7 cellular contexts compared by ENCODE assay signal in the genomic region with DNA sequence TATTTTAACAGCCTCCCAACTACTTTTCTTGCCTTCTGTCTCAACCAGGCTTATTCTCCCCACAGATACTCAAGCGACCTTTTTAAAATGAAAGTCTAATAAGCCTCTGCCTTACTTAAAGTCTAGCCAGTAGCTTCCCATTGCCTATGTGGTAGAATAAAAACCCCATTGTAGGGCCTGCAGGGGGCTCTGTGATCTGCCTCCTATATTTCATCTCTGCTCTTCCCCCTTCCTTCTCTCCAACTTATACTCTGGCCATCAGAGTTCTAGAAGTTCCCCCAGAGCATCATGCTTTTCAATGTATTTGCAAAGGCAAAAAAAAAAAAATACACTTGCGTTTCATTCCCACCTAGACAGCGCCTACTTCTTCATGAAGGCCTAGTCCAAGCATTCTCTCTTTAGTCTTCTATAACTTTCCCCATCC.
DNase-seq lines count a peak whose midpoint lies in the region; TF ChIP-seq lines count a peak whose summit lies in the region.

No MANE protein-coding gene starts in this region.

- no peaks in the 10 kb centered on the region for H3K79me1 ChIP-seq in trophoblast cell (ENCODE audit: low read length)

- no peak overlapping the region for H4K12ac ChIP-seq in trophoblast cell (ENCODE audit: low read depth, low read length)

- no peak for TF ChIP-seq POLR2A in esophagus squamous epithelium (IDR thresholded peaks at IDR 0.05)
- TF ChIP-seq POLR2A in lower leg skin (IDR thresholded peaks at IDR 0.05), result no peak

- no peak overlapping the region for H3K4me3 Mint-ChIP-seq in immature natural killer cell

- H3K4me2 ChIP-seq in OCI-LY7 (ENCODE audit: low read length) (peak overlapping the region; percentile 75), trophoblast cell (ENCODE audit: low read length) (no peak overlapping the region)

- intact Hi-C loops in OCI-LY7 (cut with micrococcal nuclease; ENCODE audit: unreplicated experiment) (loop anchor here (1.0 to 10.0 kb wide), 4 partner anchors 16 to 628 kb away; a partner anchor contains a TSS), esophagus squamous epithelium (cut with DNase I) (no loop called here), lower leg skin (cut with DNase I; ENCODE audit: low total_unique reads) (no loop called here)

- peaks cover 0 to 11% (median 0%) of the 10 kb centered on the region in 3 donors for H3K27me3 Mint-ChIP-seq in immature natural killer cell (ENCODE audit: low read depth in 3 of 3)

- WGBS in esophagus squamous epithelium, 2 donors, result 49 to 50% methylated on average over 3 of the region's 3 CpGs
- WGBS in thymus, result 56% methylated on average over 3 of the region's 3 CpGs
- no CpG with 5 or more reads among the region's 3 CpGs for WGBS in trophoblast cell (ENCODE audit: extremely low coverage, insufficient coverage, insufficient read length)
- WGBS in lower leg skin, 2 donors, result 56 to 67% methylated on average over 3 of the region's 3 CpGs

- H2AFZ ChIP-seq in OCI-LY7 (ENCODE audit: low read length) (peak overlapping the region; percentile 81), trophoblast cell (ENCODE audit: insufficient read depth, low read length, poor library complexity) (no peak overlapping the region)

- H4K8ac ChIP-seq in trophoblast cell (ENCODE audit: low read depth, low read length), result no peak overlapping the region

- no peak overlapping the region for H3K9ac ChIP-seq in trophoblast cell (ENCODE audit: low read length)

- in situ Hi-C loops in GM13977 (cut with MboI; ENCODE audit: low pct_unique_long_range_greater_than_20kb, low sequenced_read_pairs, unreplicated experiment), result no loop called here

- no peak overlapping the region for H3K18ac ChIP-seq in trophoblast cell (ENCODE audit: low read length)

- peaks cover 17% of the 10 kb centered on the region in 2 donors for H3K4me1 Mint-ChIP-seq in immature natural killer cell

- H3K36me3 Mint-ChIP-seq in immature natural killer cell, result no peaks in the 10 kb centered on the region

- no peak overlapping the region for H2BK120ac ChIP-seq in trophoblast cell (ENCODE audit: insufficient read depth, low read length, poor library complexity)

- H3K9me3 ChIP-seq in OCI-LY7 (ENCODE audit: low read length) (no peaks in the 10 kb centered on the region), esophagus squamous epithelium (no peaks in the 10 kb centered on the region), thymus (ENCODE audit: control insufficient read depth) (no peaks in the 10 kb centered on the region), trophoblast cell (ENCODE audit: insufficient read depth, low read depth, low read length) (no peaks in the 10 kb centered on the region)

- H3K27me3 ChIP-seq in esophagus squamous epithelium (no peaks in the 10 kb centered on the region), thymus (ENCODE audit: control insufficient read depth, insufficient read depth) (no peaks in the 10 kb centered on the region), trophoblast cell (ENCODE audit: insufficient read depth, low read length) (no peaks in the 10 kb centered on the region)

- H2BK12ac ChIP-seq in trophoblast cell (ENCODE audit: low read length), result no peak overlapping the region

- no peaks in the 10 kb centered on the region for H3K36me3 ChIP-seq in OCI-LY7 (ENCODE audit: insufficient read depth, low read length)
- no peaks in the 10 kb centered on the region for H3K36me3 ChIP-seq in esophagus squamous epithelium
- H3K36me3 ChIP-seq in thymus (ENCODE audit: control insufficient read depth, insufficient read depth), result no peaks in the 10 kb centered on the region
- no peaks in the 10 kb centered on the region for H3K36me3 ChIP-seq in trophoblast cell (ENCODE audit: control insufficient read depth in 1 of 2, insufficient read depth in 2 of 2, low read length in 2 of 2)

- H4K20me1 ChIP-seq in OCI-LY7 (ENCODE audit: insufficient read depth, low read length), result no peaks in the 10 kb centered on the region

- POLR2A ChIA-PET in OCI-LY7 (lab: Charles Lee), result interaction anchor here (0.6 to 4.9 kb wide), 10 partner anchors 12 to 626 kb away, joined by 3 to 80 read pairs (median 4); a partner anchor contains a TSS

- H3K27ac ChIP-seq in OCI-LY7 (ENCODE audit: low read depth, low read length, poor library complexity, severe bottlenecking) (peak overlapping the region; percentile 90), esophagus squamous epithelium (peak overlapping the region in 3 of 4 donors; percentile 56 to 59 (median 56)), thymus (ENCODE audit: low read depth) (peak overlapping the region; percentile 85), trophoblast cell (ENCODE audit: low read depth, low read length) (no peak overlapping the region)

- H3K9me2 ChIP-seq in OCI-LY7 (ENCODE audit: insufficient read depth, low read length), result no peaks in the 10 kb centered on the region

- H3K14ac ChIP-seq in trophoblast cell (ENCODE audit: low read length), result no peak overlapping the region

- H2AK5ac ChIP-seq in trophoblast cell (ENCODE audit: low read length), result no peak overlapping the region

- H3K27ac Mint-ChIP-seq in immature natural killer cell, result no peak overlapping the region

- no peak overlapping the region for H3K23ac ChIP-seq in trophoblast cell (ENCODE audit: low read length)

- TF ChIP-seq CTCF in GM13977 (IDR thresholded peaks at IDR 0.05; ENCODE audit: extremely low read depth, insufficient read depth, missing control alignments) (peak; percentile 33), OCI-LY7 (conservative IDR thresholded peaks at IDR 0.05; ENCODE audit: low read length) (peak; percentile 90), esophagus squamous epithelium (IDR thresholded peaks at IDR 0.05) (no peak), lower leg skin (IDR thresholded peaks at IDR 0.05) (no peak)

- no TSS peak for BruUV-seq in OCI-LY7 (replicated peaks; lab: Mats Ljungman, UMichigan)

- DNase-seq in GM13977 (ENCODE audit: low spot score) (no peak), OCI-LY7 (ENCODE audit: low spot score) (peak; percentile 84), esophagus squamous epithelium (lab: John Stamatoyannopoulos, UW) (no peak), immature natural killer cell (no peak), trophoblast cell (no peak), lower leg skin (ENCODE audit: low spot score in 2 of 2) (no peak)

- H3K9me3 Mint-ChIP-seq in immature natural killer cell, result no peaks in the 10 kb centered on the region

- no peak overlapping the region for H3K4ac ChIP-seq in trophoblast cell (ENCODE audit: low read depth, low read length)

- no peak overlapping the region for H4K91ac ChIP-seq in trophoblast cell (ENCODE audit: low read depth, low read length)

- H3K4me1 ChIP-seq in OCI-LY7 (ENCODE audit: insufficient read depth, low read length, poor library complexity, severe bottlenecking) (peaks cover 93% of the 10 kb centered on the region), esophagus squamous epithelium (peaks cover 0 to 25% (median 10%) of the 10 kb centered on the region in 3 donors), thymus (ENCODE audit: control insufficient read depth, insufficient read depth, low read length) (peaks cover 11% of the 10 kb centered on the region), trophoblast cell (ENCODE audit: control insufficient read depth in 1 of 2, insufficient read depth in 2 of 2, low read length in 2 of 2) (no peaks in the 10 kb centered on the region)

- H3K4me3 ChIP-seq in OCI-LY7 (ENCODE audit: low read depth, low read length, poor library complexity, severe bottlenecking) (peak overlapping the region; percentile 63), esophagus squamous epithelium (peak overlapping the region in 2 of 4 donors; percentile 5 to 40), thymus (ENCODE audit: low read length) (peak overlapping the region; percentile 37), trophoblast cell (ENCODE audit: low read depth, low read length) (no peak overlapping the region), lower leg skin (ENCODE audit: low read depth, poor library complexity, severe bottlenecking) (no peak overlapping the region)

- CTCF ChIA-PET in OCI-LY7 (lab: Charles Lee; ENCODE audit: unreplicated experiment), result interaction anchor here (0.9 to 3.1 kb wide), 5 partner anchors 11 to 181 kb away, joined by 3 to 15 read pairs (median 3); a partner anchor contains a TSS

- no peak overlapping the region for H2BK5ac ChIP-seq in trophoblast cell (ENCODE audit: low read depth, low read length, poor library complexity)

- H3K79me2 ChIP-seq in OCI-LY7 (ENCODE audit: insufficient read depth, low read depth, low read length) (no peaks in the 10 kb centered on the region), trophoblast cell (ENCODE audit: control insufficient read depth, insufficient read depth, low read length, poor library complexity) (no peaks in the 10 kb centered on the region)

Comparison
In these comparisons a context has a peak if more than half of its experiments do, and no peak if none do; other contexts are left out.
1. CTCF ChIP-seq: peak in GM13977 (single experiment) and OCI-LY7 (single experiment); none in esophagus squamous epithelium (0 of 6) and lower leg skin (0 of 3).
2. H3K4me3 ChIP-seq: peak in OCI-LY7 (single experiment) and thymus (single experiment); none in trophoblast cell (single experiment) and lower leg skin (single experiment).